ENCODE assay signal across 1 cellular context in the genomic region with DNA sequence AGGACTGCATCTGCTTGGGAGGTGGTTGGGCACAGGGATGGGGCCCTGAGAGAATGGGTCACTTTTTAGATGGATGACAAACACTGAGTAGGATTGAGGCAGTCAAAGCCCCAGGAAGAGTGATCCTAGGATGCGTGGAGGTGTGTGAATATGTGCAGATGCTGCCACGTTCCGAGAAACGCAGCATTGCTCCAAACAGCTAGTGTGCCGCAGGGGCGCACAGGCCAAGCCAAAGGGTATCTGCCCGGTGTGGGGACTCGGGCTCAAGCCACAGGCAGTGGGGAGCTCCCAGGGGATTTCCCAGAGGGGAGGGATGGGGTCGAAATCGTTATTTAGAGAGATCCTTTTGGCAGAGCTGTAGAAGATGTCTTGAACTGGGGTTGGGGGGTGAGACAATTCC.
TF ChIP-seq lines count a peak whose summit lies in the region.

No MANE protein-coding gene starts in this region.

TF ChIP-seq in IMR-90, 13 proteins besides CTCF, POLR2A, EP300 and RAD21:
- TF ChIP-seq CEBPB (IDR thresholded peaks at IDR 0.05; ENCODE audit: low read depth, low read length) (no peak), MXI1 (IDR thresholded peaks at IDR 0.05; ENCODE audit: borderline replicate concordance, low read depth, low read length) (no peak), BHLHE40 (IDR thresholded peaks at IDR 0.05; ENCODE audit: low read depth, low read length) (no peak), FOS (IDR thresholded peaks at IDR 0.05; ENCODE audit: low read depth, low read length) (no peak), CHD1 (IDR thresholded peaks at IDR 0.05; ENCODE audit: low read depth, low read length) (no peak), RCOR1 (IDR thresholded peaks at IDR 0.05; ENCODE audit: insufficient replicate concordance, low read length) (no peak)
- TF ChIP-seq, protein P1, sequence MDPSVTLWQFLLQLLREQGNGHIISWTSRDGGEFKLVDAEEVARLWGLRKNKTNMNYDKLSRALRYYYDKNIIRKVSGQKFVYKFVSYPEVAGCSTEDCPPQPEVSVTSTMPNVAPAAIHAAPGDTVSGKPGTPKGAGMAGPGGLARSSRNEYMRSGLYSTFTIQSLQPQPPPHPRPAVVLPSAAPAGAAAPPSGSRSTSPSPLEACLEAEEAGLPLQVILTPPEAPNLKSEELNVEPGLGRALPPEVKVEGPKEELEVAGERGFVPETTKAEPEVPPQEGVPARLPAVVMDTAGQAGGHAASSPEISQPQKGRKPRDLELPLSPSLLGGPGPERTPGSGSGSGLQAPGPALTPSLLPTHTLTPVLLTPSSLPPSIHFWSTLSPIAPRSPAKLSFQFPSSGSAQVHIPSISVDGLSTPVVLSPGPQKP (IDR thresholded peaks at IDR 0.05; ENCODE audit: borderline replicate concordance, low read depth, low read length) = no peak
- TF ChIP-seq, protein P2, sequence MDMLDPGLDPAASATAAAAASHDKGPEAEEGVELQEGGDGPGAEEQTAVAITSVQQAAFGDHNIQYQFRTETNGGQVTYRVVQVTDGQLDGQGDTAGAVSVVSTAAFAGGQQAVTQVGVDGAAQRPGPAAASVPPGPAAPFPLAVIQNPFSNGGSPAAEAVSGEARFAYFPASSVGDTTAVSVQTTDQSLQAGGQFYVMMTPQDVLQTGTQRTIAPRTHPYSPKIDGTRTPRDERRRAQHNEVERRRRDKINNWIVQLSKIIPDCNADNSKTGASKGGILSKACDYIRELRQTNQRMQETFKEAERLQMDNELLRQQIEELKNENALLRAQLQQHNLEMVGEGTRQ (IDR thresholded peaks at IDR 0.05; ENCODE audit: low read depth, low read length) = no peak
